Comparison of ENCODE assay signal across 17 cellular contexts in the genomic region with DNA sequence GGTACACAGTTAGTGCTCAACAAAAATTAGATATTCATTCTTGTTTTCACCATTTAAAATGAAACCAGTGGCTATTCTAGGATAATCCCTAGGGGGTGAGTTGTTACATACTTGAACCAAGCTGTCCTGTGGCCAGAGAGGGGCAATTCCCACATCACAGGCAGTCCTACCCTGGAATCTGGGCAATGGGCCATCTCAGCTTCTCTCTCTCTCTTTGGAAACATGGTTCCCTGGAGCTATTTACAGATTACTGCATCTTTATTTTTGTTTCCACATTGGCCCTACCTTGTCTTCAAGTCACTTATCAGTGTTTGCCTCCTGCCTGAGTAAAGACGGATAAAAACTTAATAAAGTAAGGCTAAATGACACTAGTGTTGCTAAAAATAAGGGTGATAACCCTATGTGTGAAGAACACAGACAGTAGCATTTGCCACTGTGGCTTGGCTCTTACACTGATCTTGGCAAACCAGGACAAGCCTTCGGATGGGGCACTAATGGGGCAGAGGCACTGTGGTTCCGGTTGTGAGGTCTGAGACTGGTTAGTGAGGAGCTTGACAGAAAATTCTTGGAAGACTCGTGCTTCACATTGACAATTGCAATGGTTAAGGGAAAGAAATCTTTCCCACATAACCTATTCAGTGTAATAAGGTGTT.
A peak's percentile ranks its signal among the peaks of the same experiment; 100 is the strongest.
DNase-seq lines count a peak whose midpoint lies in the region; ATAC-seq and TF ChIP-seq lines count a peak whose summit lies in the region.
"Had no signal": no experiment of that assay in that cellular context is flagged by ENCODE, and none has a peak within 500 bp of the region (broad histone marks: within the 10 kb centered on the region; RNA-seq: fewer than 3 reads in every experiment).

No MANE protein-coding gene starts in this region.

- intact Hi-C loops in tibial artery (cut with DNase I; ENCODE audit: low total_unique reads): no loop called here

- ATAC-seq in HG02610 (IDR thresholded peaks at IDR 0.05; ENCODE audit: unreplicated experiment): no peak
- ATAC-seq: activated CD8-positive, alpha-beta T cell treated with anti-CD3 and anti-CD28 coated beads for 36 hours; activated T-helper 17 cell treated with anti-CD3 and anti-CD28 coated beads, Interleukin-2, amount 50 U/mL, for 72 hours; HCT116; natural killer cell treated with Interleukin-12 subunit alpha and Interleukin-12 subunit beta and Interleukin-15 and Interleukin-18, amount 100 ng/mL, for 72 hours; stimulated activated naive CD8-positive, alpha-beta T cell treated with anti-CD3 and anti-CD28 coated beads, Interleukin-15, Interleukin-2, amounts not matched to agents 100 U/mL and 50 U/mL, for 24 hours had no signal

- H3K4me3 ChIP-seq in choroid plexus epithelial cell (ENCODE audit: low read depth, low read length) (no peak overlapping the region), tibial artery (peak overlapping the region in 1 of 2 donors; percentile 0)
- H3K4me3 ChIP-seq: sigmoid colon had no signal

- H3K27ac ChIP-seq in tibial artery: peak overlapping the region in 1 of 2 donors; percentile 35
- H3K27ac ChIP-seq: 22Rv1, KMS-11, sigmoid colon had no signal

- no peak for TF ChIP-seq CTCF in choroid plexus epithelial cell (conservative IDR thresholded peaks at IDR 0.05; ENCODE audit: low read depth, low read length)
- no peak for TF ChIP-seq CTCF in tibial artery (IDR thresholded peaks at IDR 0.05)

- peaks cover 0 to 33% (median 30%) of the 10 kb centered on the region in 4 donors for H3K4me1 ChIP-seq in tibial artery

- H3K9me3 ChIP-seq in tibial artery: no peaks in the 10 kb centered on the region
- H3K9me3 ChIP-seq: sigmoid colon had no signal

- DNase-seq in DMS 273 (lab: John Stamatoyannopoulos, UW; ENCODE audit: unreplicated experiment) (peak; percentile 33), DMS 273 treated with DMSO at 0.1 percent for 48 hours (lab: John Stamatoyannopoulos, UW) (no peak), choroid plexus epithelial cell (ENCODE audit: low read depth) (peak; percentile 32), kidney tubule cell (ENCODE audit: low spot score) (peak; percentile 27), tibial artery (peak; percentile 67 to 73), NCI-H526 (lab: John Stamatoyannopoulos, UW) (no peak), SK-N-DZ (ENCODE audit: low spot score) (no peak)
- DNase-seq: activated CD8-positive, alpha-beta T cell treated with anti-CD3 and anti-CD28 coated beads for 36 hours; NCI-H1930; sigmoid colon; stimulated activated naive CD8-positive, alpha-beta T cell treated with anti-CD3 and anti-CD28 coated beads, Interleukin-15, Interleukin-2, amounts not matched to agents 100 U/mL and 50 U/mL, for 24 hours had no signal

- H3K36me3 ChIP-seq in tibial artery: no peaks in the 10 kb centered on the region
- H3K36me3 ChIP-seq: sigmoid colon had no signal

- no peaks in the 10 kb centered on the region for H3K27me3 ChIP-seq in tibial artery
- H3K27me3 ChIP-seq: sigmoid colon had no signal

Comparison
In these comparisons a context has a peak if more than half of its experiments do, and no peak if none do; other contexts are left out.
1. DNase-seq: peak in DMS 273 (single experiment), choroid plexus epithelial cell (single experiment), kidney tubule cell (single experiment) and tibial artery (2 of 2); none in DMS 273 treated with DMSO at 0.1 percent for 48 hours (single experiment), NCI-H526 (0 of 2) and SK-N-DZ (single experiment).